In genomic region chr13:34808649-34809048, GRCh38 we compare ENCODE assay signal across 23 cellular contexts.
"Had no signal": no experiment of that assay in that cellular context is flagged by ENCODE, and none has a peak within 500 bp of the region (broad histone marks: within the 10 kb centered on the region; RNA-seq: fewer than 3 reads in every experiment).

No MANE protein-coding gene starts in this region.

- H3K4me1 ChIP-seq: adrenal gland, colonic mucosa, Peyer's patch had no signal

- H3K36me3 ChIP-seq: adrenal gland, colonic mucosa, Peyer's patch, SJCRH30 had no signal

- H3K9me2 ChIP-seq: SK-N-SH had no signal

- H3K27me3 ChIP-seq: adrenal gland, colonic mucosa, Peyer's patch, SJCRH30 had no signal

- DNase-seq: activated CD4-positive, alpha-beta T cell treated with anti-CD3 and anti-CD28 coated beads for 4 hours; activated CD8-positive, alpha-beta memory T cell treated with anti-CD3 and anti-CD28 coated beads, Interleukin-2, amount 50 U/mL, for 4 hours; activated CD8-positive, alpha-beta T cell treated with anti-CD3 and anti-CD28 coated beads for 36 hours; activated naive CD4-positive, alpha-beta T cell treated with anti-CD3 and anti-CD28 coated beads, Interleukin-2, amount 50 U/mL, for 16 hours; activated naive CD8-positive, alpha-beta T cell treated with anti-CD3 and anti-CD28 coated beads, Interleukin-2, amount 10 ng/mL, durations not matched to agents 7 days and 5 days; activated T-cell treated with anti-CD3 and anti-CD28 coated beads, Interleukin-2, amount 50 U/mL, for 72 hours; adrenal gland; anterior cingulate cortex; colonic mucosa; NCI-H1092; NCI-H1417; NCI-H1930; NCI-H2107; NCI-H2171 treated with DMSO at 0.1 percent for 48 hours; NCI-H345; NCI-H510A treated with DMSO at 0.1 percent for 48 hours; NCI-H69; Peyer's patch; Right ventricle myocardium superior; SJCRH30; SK-N-SH had no signal

- H3K9ac ChIP-seq: SK-N-SH had no signal

- H3K4me2 ChIP-seq: SK-N-SH had no signal

- ATAC-seq: activated CD4-positive, CD25-positive, alpha-beta regulatory T cell treated with anti-CD3 and anti-CD28 coated beads, Interleukin-2, amount 50 U/mL, for 24 hours; activated CD8-positive, alpha-beta T cell treated with anti-CD3 and anti-CD28 coated beads for 36 hours; activated T-cell treated with anti-CD3 and anti-CD28 coated beads, Interleukin-2, amount 50 U/mL, for 72 hours had no signal

- H3K4me3 ChIP-seq: adrenal gland, colonic mucosa, Peyer's patch, SJCRH30 had no signal

- H3K27ac ChIP-seq: adrenal gland, colonic mucosa, Peyer's patch, RWPE1, SJCRH30 had no signal

- H3K9me3 ChIP-seq: adrenal gland, colonic mucosa, Peyer's patch, SJCRH30 had no signal
